Comparison of ENCODE assay signal across 1 cellular context in the genomic region with DNA sequence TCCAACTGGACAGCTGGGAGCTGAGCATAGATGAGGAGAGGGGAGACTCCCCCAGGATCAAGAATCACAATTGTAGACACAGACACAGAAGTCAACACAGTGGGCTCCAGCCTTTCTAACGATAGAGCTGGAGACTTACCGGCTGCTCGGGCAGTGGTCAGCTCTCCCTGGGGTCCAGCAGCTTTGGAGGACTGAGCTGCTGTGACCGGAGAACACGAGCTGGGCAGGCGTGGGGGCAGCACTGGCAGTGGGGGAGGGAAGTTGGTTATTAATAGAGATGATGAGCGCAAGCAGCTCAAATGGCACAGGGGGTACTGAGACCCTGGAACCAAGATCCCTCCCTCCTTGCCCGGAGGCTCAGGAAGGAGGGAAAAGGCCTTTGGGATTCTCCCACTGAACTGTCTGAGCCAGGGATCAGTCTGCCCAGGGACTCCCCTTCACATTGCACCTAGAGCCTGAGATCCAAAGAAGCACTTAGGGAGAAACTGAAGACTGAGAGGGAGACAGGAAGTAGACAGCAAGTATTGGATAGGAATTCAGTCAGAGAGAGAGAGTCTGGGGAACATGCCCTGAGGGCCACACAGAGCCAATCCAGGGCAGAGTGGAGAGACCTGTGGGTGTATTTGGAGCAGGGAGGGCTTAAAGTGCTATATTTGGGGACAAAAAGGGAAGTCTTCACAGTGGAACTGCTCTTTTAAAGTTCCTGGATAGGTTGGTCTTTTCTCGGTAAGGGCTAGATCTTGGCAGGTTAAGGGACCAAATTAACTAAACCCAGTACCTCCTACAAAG.
TF ChIP-seq lines count a peak whose summit lies in the region.

A gene with protein sequence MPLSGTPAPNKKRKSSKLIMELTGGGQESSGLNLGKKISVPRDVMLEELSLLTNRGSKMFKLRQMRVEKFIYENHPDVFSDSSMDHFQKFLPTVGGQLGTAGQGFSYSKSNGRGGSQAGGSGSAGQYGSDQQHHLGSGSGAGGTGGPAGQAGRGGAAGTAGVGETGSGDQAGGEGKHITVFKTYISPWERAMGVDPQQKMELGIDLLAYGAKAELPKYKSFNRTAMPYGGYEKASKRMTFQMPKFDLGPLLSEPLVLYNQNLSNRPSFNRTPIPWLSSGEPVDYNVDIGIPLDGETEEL (minus strand): TSS at position 203 of the 789 bp plus-strand sequence. CDS start 1,457 bp downstream, outside the sequence.

TF ChIP-seq in GM12878, 131 proteins besides CTCF, POLR2A, EP300 and RAD21:
- TF ChIP-seq ZBED1 (IDR thresholded peaks at IDR 0.05; ENCODE audit: borderline replicate concordance) = no peak
- TF ChIP-seq SUZ12 (IDR thresholded peaks at IDR 0.05; ENCODE audit: unreplicated experiment) = no peak
- TF ChIP-seq EED (IDR thresholded peaks at IDR 0.05; ENCODE audit: low read depth) = no peak
- no peak for TF ChIP-seq NR2F1 (conservative IDR thresholded peaks at IDR 0.05)
- TF ChIP-seq CREB1 (IDR thresholded peaks at IDR 0.05; ENCODE audit: low read depth) = no peak
- no peak for TF ChIP-seq WRNIP1 (IDR thresholded peaks at IDR 0.05; ENCODE audit: borderline replicate concordance, low read depth, low read length)
- no peak for TF ChIP-seq MYB (IDR thresholded peaks at IDR 0.05; ENCODE audit: borderline replicate concordance, low read depth, low read length)
- TF ChIP-seq PAX5 (IDR thresholded peaks at IDR 0.05; ENCODE audit: borderline replicate concordance, low read depth, low read length) = no peak
- no peak for TF ChIP-seq ZNF384 (IDR thresholded peaks at IDR 0.05; ENCODE audit: borderline replicate concordance, low read depth, low read length)
- no peak for TF ChIP-seq BRCA1 (IDR thresholded peaks at IDR 0.05; ENCODE audit: low read depth, low read length)
- TF ChIP-seq ATF7 (IDR thresholded peaks at IDR 0.05; ENCODE audit: low read depth) = no peak
